In the genomic region with DNA sequence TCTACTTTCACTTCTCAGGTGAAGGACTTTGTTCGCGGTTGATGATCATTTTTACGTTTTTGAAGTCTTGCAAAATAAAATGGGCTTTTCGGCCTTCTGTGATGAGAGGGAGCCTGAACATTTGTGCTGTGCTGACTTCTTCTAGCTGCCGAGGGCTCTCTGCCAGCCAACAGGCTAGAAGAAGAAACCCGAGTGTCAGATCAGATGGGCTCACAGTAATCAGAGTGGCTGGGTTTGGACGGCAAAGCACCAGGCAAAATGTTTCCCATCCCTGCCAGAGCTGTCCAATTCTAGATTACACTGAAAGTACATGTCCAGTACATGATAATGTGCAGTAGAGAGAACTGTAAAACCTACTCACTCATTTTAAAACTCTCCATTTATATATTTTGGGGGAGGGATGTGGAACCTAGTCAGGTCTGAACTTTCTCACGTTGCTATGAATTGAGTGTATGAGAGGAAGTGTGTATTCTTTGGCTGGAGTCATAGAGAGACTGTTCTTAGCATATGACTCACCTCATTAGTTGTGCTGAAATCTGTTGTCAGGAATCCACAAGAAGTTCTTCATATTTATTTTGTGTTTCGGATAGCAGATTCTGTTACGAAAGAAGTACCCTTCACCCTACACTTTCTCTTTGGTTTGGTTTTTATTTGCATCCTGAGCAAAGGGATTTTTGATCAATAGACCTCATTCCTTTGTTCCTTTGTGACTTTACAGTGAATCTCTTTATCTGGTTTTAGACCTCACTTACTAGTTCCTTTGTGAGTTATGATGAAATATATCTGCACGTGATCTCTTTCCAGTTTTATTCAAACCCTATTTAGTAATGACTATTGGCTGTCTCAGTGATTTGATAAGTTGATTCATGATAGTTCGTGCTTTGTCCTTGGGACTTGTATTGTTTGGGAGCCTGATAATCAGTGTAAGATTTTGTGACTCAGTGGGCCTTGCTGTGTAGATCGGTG, we compare ENCODE assay signal across 9 cellular contexts. TPM values are rescaled to one million over a fixed set of nuclear protein-coding genes. Genes with fewer than 3 reads are reported as not detected.
DNase-seq lines count a peak whose midpoint lies in the region; ATAC-seq and TF ChIP-seq lines count a peak whose summit lies in the region.
"Had no signal": no experiment of that assay in that cellular context is flagged by ENCODE, and none has a peak within 500 bp of the region (broad histone marks: within the 10 kb centered on the region; RNA-seq: fewer than 3 reads in every experiment).

No MANE protein-coding gene starts in this region.

- peaks cover 80% of the 10 kb centered on the region for H3K4me1 Mint-ChIP-seq in CD14-positive monocyte

- DNase-seq in CD14-positive monocyte (ENCODE audit: low spot score) (no peak), Peyer's patch (peak in 2 of 3 donors; percentile 48 to 63), astrocyte of the cerebellum (ENCODE audit: low read depth) (peak; percentile 89), hypothalamus (lab: John Stamatoyannopoulos, UW) (peak in 30 of 51 donors; percentile 6 to 73 (median 45)), epidermal melanocyte (ENCODE audit: insufficient read length, low spot score) (no peak)

- TF ChIP-seq POLR2A in Peyer's patch (IDR thresholded peaks at IDR 0.05): peak; percentile 8 to 46

- peak overlapping the region; percentile 96 to 98 (median 97) for H3K27ac Mint-ChIP-seq in CD14-positive monocyte

- peak overlapping the region; percentile 84 for H3K9ac ChIP-seq in skeletal muscle satellite cell (ENCODE audit: low read depth, low read length)

- peaks cover 24 to 25% of the 10 kb centered on the region in 2 donors for H3K36me3 Mint-ChIP-seq in CD14-positive monocyte

- ATAC-seq in GM19025 (IDR thresholded peaks at IDR 0.05; ENCODE audit: low read depth, unreplicated experiment) (peak; percentile 61), HG03159 (IDR thresholded peaks at IDR 0.05; ENCODE audit: unreplicated experiment) (peak; percentile 72)

- no peak for TF ChIP-seq CTCF in CD14-positive monocyte (IDR thresholded peaks at IDR 0.05)
- TF ChIP-seq CTCF in Peyer's patch (IDR thresholded peaks at IDR 0.05): no peak
- no peak for TF ChIP-seq CTCF in astrocyte of the cerebellum (IDR thresholded peaks at IDR 0.05; ENCODE audit: low read depth, low read length, missing control alignments)

- peak overlapping the region; percentile 62 to 83 for H3K4me3 Mint-ChIP-seq in CD14-positive monocyte

- peak overlapping the region; percentile 87 for H3K4me2 ChIP-seq in skeletal muscle satellite cell (ENCODE audit: low read length)

- H3K9me3 ChIP-seq in Peyer's patch (no peaks in the 10 kb centered on the region), skeletal muscle satellite cell (replicated peaks; ENCODE audit: low read length) (no peaks in the 10 kb centered on the region)

- in situ Hi-C loops in astrocyte of the cerebellum (cut with HindIII; ENCODE audit: low sequenced_read_pairs): no loop called here

- H3K27me3 Mint-ChIP-seq in CD14-positive monocyte (ENCODE audit: low read depth in 3 of 3): peaks cover 0 to 2% (median 0%) of the 10 kb centered on the region in 3 donors

- H3K4me1 ChIP-seq in Peyer's patch (peaks cover 0 to 65% (median 22%) of the 10 kb centered on the region in 4 donors), skeletal muscle satellite cell (ENCODE audit: control insufficient read depth, insufficient read depth, low read length) (peaks cover 49% of the 10 kb centered on the region)

- peak overlapping the region; percentile 9 to 92 (median 51) for H3K4me3 ChIP-seq in Peyer's patch
- H3K4me3 ChIP-seq in astrocyte of the cerebellum (ENCODE audit: low read depth, low read length): peak overlapping the region; percentile 12
- peak overlapping the region; percentile 65 for H3K4me3 ChIP-seq in skeletal muscle satellite cell (ENCODE audit: low read length)

- no peaks in the 10 kb centered on the region for H3K27me3 ChIP-seq in Peyer's patch
- no peaks in the 10 kb centered on the region for H3K27me3 ChIP-seq in skeletal muscle satellite cell (ENCODE audit: control insufficient read depth, insufficient read depth, low read length)

- peaks cover 0 to 2% (median 0%) of the 10 kb centered on the region in 7 donors for H3K9me3 Mint-ChIP-seq in CD14-positive monocyte

- H3K36me3 ChIP-seq in Peyer's patch (peaks cover 0 to 3% (median 0%) of the 10 kb centered on the region in 3 donors), skeletal muscle satellite cell (ENCODE audit: insufficient read depth, low read length) (no peaks in the 10 kb centered on the region)

- H3K27ac ChIP-seq in Peyer's patch: peak overlapping the region; percentile 95 to 99 (median 99)
- H3K27ac ChIP-seq: VCaP had no signal

- intact Hi-C loops in CD14-positive monocyte (cut with micrococcal nuclease): loop anchor here in 1 of 2 donors (10.0 kb wide), 3 partner anchors 117 to 617 kb away; no protein-coding TSS in a partner anchor

RNA-seq across cellular contexts. Expression of a gene that starts 4.8 kb away (rescaled TPM):
- 10 to 100 TPM; 32.3 to 32.7 TPM for polyA plus RNA-seq in CD14-positive monocyte
- 1,000 to 10,000 TPM in 3 of 4 donors, 100 to 1,000 TPM in 1; 229 to 4,700 (median 2,986) TPM for total RNA-seq in Peyer's patch
- 88.2 and 88.7 TPM in 2 replicates for total RNA-seq in skeletal muscle satellite cell (2012; rRNA removed)

Comparison
In these comparisons a context has a peak if more than half of its experiments do, and no peak if none do; other contexts are left out.
1. DNase-seq: peak in Peyer's patch (2 of 3), astrocyte of the cerebellum (single experiment) and hypothalamus (30 of 51); none in CD14-positive monocyte (single experiment) and epidermal melanocyte (single experiment).
2. H3K4me3 ChIP-seq: peak in every context shown above with its lines; median percentile 65 in skeletal muscle satellite cell; 51 in Peyer's patch; 12 in astrocyte of the cerebellum.